Comparison of ENCODE assay signal across 30 cellular contexts in genomic region chr1:190046231-190046630, GRCh38.
"Had no signal": no experiment of that assay in that cellular context is flagged by ENCODE, and none has a peak within 500 bp of the region (broad histone marks: within the 10 kb centered on the region; RNA-seq: fewer than 3 reads in every experiment).

No MANE protein-coding gene starts in this region.

- H3K36me3 Mint-ChIP-seq: activated naive CD4-positive, alpha-beta T cell treated with anti-CD3 and anti-CD28 coated beads, Interleukin-2, amount 50 U/mL, for 72 hours had no signal

- H3K27me3 Mint-ChIP-seq: activated CD4-positive, alpha-beta T cell treated with anti-CD3 and anti-CD28 coated beads, Interleukin-2, amount 10 ng/mL, durations not matched to agents 24 days and 14 days; activated T-cell treated with anti-CD3 and anti-CD28 coated beads, Interleukin-2, amount 50 U/mL, for 24 hours had no signal

- H3K4me2 ChIP-seq: KMS-11, PC-9 had no signal

- H3K4me3 ChIP-seq: adrenal gland, body of pancreas, breast epithelium, PC-9 had no signal

- H3K4me3 Mint-ChIP-seq: activated CD4-positive, alpha-beta T cell treated with anti-CD3 and anti-CD28 coated beads, Interleukin-2, amount 10 ng/mL, durations not matched to agents 24 days and 14 days; activated CD8-positive, alpha-beta T cell treated with anti-CD3 and anti-CD28 coated beads, Interleukin-2, amount 10 ng/mL, durations not matched to agents 7 days and 5 days; activated naive CD4-positive, alpha-beta T cell treated with anti-CD3 and anti-CD28 coated beads for 36 hours; activated T-cell treated with anti-CD3 and anti-CD28 coated beads, Interleukin-2, amount 50 U/mL, for 24 hours; activated T-helper 1 cell treated with anti-CD3 and anti-CD28 coated beads, Interleukin-12 subunit alpha, Interleukin-12 subunit beta, Interleukin-2, Interleukin-4 antibody, amounts not matched to agents 30 ng/mL and 10 ng/mL and 1 ng/mL, durations not matched to agents 14 hours and 24 hours and 36 hours had no signal

- H3K27me3 ChIP-seq: adrenal gland, body of pancreas, breast epithelium had no signal

- H3K27ac ChIP-seq: adrenal gland, body of pancreas, breast epithelium, KMS-11, PC-9, RWPE1, WERI-Rb-1 had no signal

- H3K4me1 ChIP-seq: adrenal gland, body of pancreas, breast epithelium had no signal

- ATAC-seq: activated CD8-positive, alpha-beta T cell treated with anti-CD3 and anti-CD28 coated beads, Interleukin-2, amount 10 ng/mL, durations not matched to agents 7 days and 5 days; activated naive CD4-positive, alpha-beta T cell treated with anti-CD3 and anti-CD28 coated beads, Interleukin-2, amount 50 U/mL, for 72 hours; body of pancreas; Right ventricle myocardium inferior had no signal

- H3K36me3 ChIP-seq: adrenal gland, breast epithelium, WERI-Rb-1 had no signal

- H3K9me3 Mint-ChIP-seq: activated T-helper 1 cell treated with anti-CD3 and anti-CD28 coated beads, Interleukin-12 subunit alpha, Interleukin-12 subunit beta, Interleukin-2, Interleukin-4 antibody, amounts not matched to agents 30 ng/mL and 10 ng/mL and 1 ng/mL, durations not matched to agents 14 hours and 24 hours and 36 hours had no signal

- DNase-seq: activated CD4-positive, alpha-beta T cell treated with anti-CD3 and anti-CD28 coated beads, Interleukin-2, amount 10 ng/mL, durations not matched to agents 24 days and 14 days; activated CD4-positive, alpha-beta T cell treated with anti-CD3 and anti-CD28 coated beads, Interleukin-2, amount 50 U/mL, for 4 hours; activated CD8-positive, alpha-beta T cell treated with anti-CD3 and anti-CD28 coated beads, Interleukin-2, amount 10 ng/mL, durations not matched to agents 7 days and 5 days; activated gamma-delta T cell treated with Interleukin-2 at 50 U/mL for 16 hours; activated naive CD4-positive, alpha-beta T cell treated with anti-CD3 and anti-CD28 coated beads for 36 hours; activated T-cell treated with anti-CD3 and anti-CD28 coated beads, Interleukin-2, amount 50 U/mL, for 24 hours; adrenal gland; body of pancreas; MM.1S; NCI-H1092 treated with DMSO at 0.1 percent for 48 hours; NCI-H1417; NCI-H146; NCI-H187; NCI-H2029 treated with DMSO at 0.1 percent for 48 hours; NCI-H2107; NCI-H2171; NCI-H510A; NCI-H526; NCI-H748 treated with DMSO at 0.1 percent for 48 hours; NK-92 treated with Interleukin-12 subunit alpha and Interleukin-12 subunit beta, amount 100 ng/mL, for 24 hours; PC-9; SW 1271; T1000; WERI-Rb-1 had no signal

- H3K9ac ChIP-seq: KMS-11 had no signal

- H3K4me1 Mint-ChIP-seq: activated CD4-positive, alpha-beta T cell treated with anti-CD3 and anti-CD28 coated beads, Interleukin-2, amount 10 ng/mL, durations not matched to agents 24 days and 14 days had no signal

- H2AFZ ChIP-seq: PC-9 had no signal

- H3K9me3 ChIP-seq: adrenal gland, body of pancreas, breast epithelium had no signal

- H3K27ac Mint-ChIP-seq: activated CD4-positive, alpha-beta T cell treated with anti-CD3 and anti-CD28 coated beads, Interleukin-2, amount 10 ng/mL, durations not matched to agents 24 days and 14 days; activated CD8-positive, alpha-beta T cell treated with anti-CD3 and anti-CD28 coated beads, Interleukin-2, amount 10 ng/mL, durations not matched to agents 7 days and 5 days; activated naive CD4-positive, alpha-beta T cell treated with anti-CD3 and anti-CD28 coated beads for 36 hours; activated naive CD4-positive, alpha-beta T cell treated with anti-CD3 and anti-CD28 coated beads, Interleukin-2, amount 50 U/mL, for 72 hours; activated T-cell treated with anti-CD3 and anti-CD28 coated beads, Interleukin-2, amount 50 U/mL, for 24 hours; activated T-helper 1 cell treated with anti-CD3 and anti-CD28 coated beads, Interleukin-12 subunit alpha, Interleukin-12 subunit beta, Interleukin-2, Interleukin-4 antibody, amounts not matched to agents 30 ng/mL and 10 ng/mL and 1 ng/mL, durations not matched to agents 14 hours and 24 hours and 36 hours had no signal
